In genomic region chr3:123626881-123627280, GRCh38 we compare ENCODE assay signal across 20 cellular contexts.
"Had no signal": no experiment of that assay in that cellular context is flagged by ENCODE, and none has a peak within 500 bp of the region (broad histone marks: within the 10 kb centered on the region; RNA-seq: fewer than 3 reads in every experiment).

No MANE protein-coding gene starts in this region.

- H3K4me1 Mint-ChIP-seq: activated CD4-positive, alpha-beta memory T cell treated with anti-CD3 and anti-CD28 coated beads, Interleukin-2, amount 10 ng/mL, durations not matched to agents 7 days and 5 days; activated CD4-positive, alpha-beta T cell treated with anti-CD3 and anti-CD28 coated beads for 36 hours; activated T-helper 17 cell treated with anti-CD3 and anti-CD28 coated beads, Interleukin-2, amount 50 U/mL, for 72 hours; T-helper 17 cell had no signal

- H3K4me3 Mint-ChIP-seq: activated CD4-positive, alpha-beta memory T cell treated with anti-CD3 and anti-CD28 coated beads, Interleukin-2, amount 10 ng/mL, durations not matched to agents 7 days and 5 days; activated CD4-positive, alpha-beta T cell treated with anti-CD3 and anti-CD28 coated beads for 36 hours; activated naive CD4-positive, alpha-beta T cell treated with anti-CD3 and anti-CD28 coated beads for 36 hours; activated naive CD8-positive, alpha-beta T cell; activated T-helper 17 cell treated with anti-CD3 and anti-CD28 coated beads, Interleukin-2, amount 50 U/mL, for 72 hours; T-helper 17 cell had no signal

- ATAC-seq: activated CD4-positive, alpha-beta T cell treated with anti-CD3 and anti-CD28 coated beads for 36 hours; activated T-helper 17 cell treated with anti-CD3 and anti-CD28 coated beads, Interleukin-2, amount 50 U/mL, for 72 hours; T-helper 17 cell had no signal

- H3K9me3 Mint-ChIP-seq: activated CD4-positive, alpha-beta memory T cell treated with anti-CD3 and anti-CD28 coated beads, Interleukin-2, amount 10 ng/mL, durations not matched to agents 7 days and 5 days; activated naive CD4-positive, alpha-beta T cell treated with anti-CD3 and anti-CD28 coated beads for 36 hours; activated T-helper 17 cell treated with anti-CD3 and anti-CD28 coated beads, Interleukin-2, amount 50 U/mL, for 72 hours had no signal

- H3K27ac Mint-ChIP-seq: activated CD4-positive, alpha-beta memory T cell treated with anti-CD3 and anti-CD28 coated beads, Interleukin-2, amount 10 ng/mL, durations not matched to agents 7 days and 5 days; activated CD4-positive, alpha-beta T cell treated with anti-CD3 and anti-CD28 coated beads for 36 hours; activated naive CD4-positive, alpha-beta T cell treated with anti-CD3 and anti-CD28 coated beads for 36 hours; activated naive CD8-positive, alpha-beta T cell; activated T-helper 17 cell treated with anti-CD3 and anti-CD28 coated beads, Interleukin-2, amount 50 U/mL, for 72 hours; T-helper 17 cell had no signal

- DNase-seq: activated CD4-positive, alpha-beta memory T cell treated with anti-CD3 and anti-CD28 coated beads, Interleukin-2, amount 10 ng/mL, durations not matched to agents 7 days and 5 days; activated CD4-positive, alpha-beta T cell treated with anti-CD3 and anti-CD28 coated beads for 36 hours; activated CD4-positive, alpha-beta T cell treated with anti-CD3 and anti-CD28 coated beads, Interleukin-2, amount 50 U/mL, for 1 hour; activated gamma-delta T cell; activated naive CD4-positive, alpha-beta T cell treated with anti-CD3 and anti-CD28 coated beads for 36 hours; activated T-cell treated with anti-CD3 and anti-CD28 coated beads for 4 hours; activated T-cell treated with anti-CD3 and anti-CD28 coated beads, Interleukin-2, amount 50 U/mL, for 48 hours; cerebellar nuclear complex; Kasumi-1; NCI-H1048; NCI-H1694; NCI-H2029 treated with DMSO at 0.1 percent for 48 hours; NCI-H345; NCI-H510A; NCI-H526 treated with DMSO at 0.1 percent for 48 hours; SIG-M5; T-helper 17 cell; T1000 had no signal
